In the genomic region with DNA sequence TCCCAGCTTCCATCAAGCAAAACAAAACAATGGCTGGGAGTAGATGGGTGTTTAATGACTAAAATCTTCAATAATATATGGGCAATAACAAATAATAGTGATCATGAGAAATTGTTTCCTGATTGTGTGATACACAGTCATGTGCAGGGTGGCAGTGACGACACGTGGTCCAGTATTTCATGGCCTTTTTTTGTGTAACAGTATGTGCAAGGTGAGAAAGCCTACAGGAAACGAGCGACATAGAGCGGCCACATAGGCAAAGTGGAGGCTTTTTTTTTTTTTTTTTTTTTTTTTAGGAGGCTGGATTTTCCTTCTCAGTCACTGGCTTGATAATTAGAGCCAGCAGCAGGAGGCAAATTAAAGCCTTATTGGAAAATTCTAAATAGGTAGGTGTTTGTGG, we compare ENCODE assay signal across 16 cellular contexts.
"Had no signal": no experiment of that assay in that cellular context is flagged by ENCODE, and none has a peak within 500 bp of the region (broad histone marks: within the 10 kb centered on the region; RNA-seq: fewer than 3 reads in every experiment).

No MANE protein-coding gene starts in this region.

- H3K27me3 ChIP-seq: hepatocyte had no signal

- DNase-seq: effector CD4-positive, alpha-beta T cell; foreskin melanocyte; head of caudate nucleus; kidney glomerular epithelial cell; mammary epithelial cell; mucosa of descending colon; psoas muscle; retina; stimulated activated CD4-positive, alpha-beta T cell treated with anti-CD3 and anti-CD28 coated beads, Interleukin-12 subunit alpha, Interleukin-12 subunit beta, amount 100 ng/mL, for 4 hours; stimulated activated naive CD4-positive, alpha-beta T cell treated with Interleukin-2 at 50 U/mL for 16 hours; trophoblast cell had no signal

- H3K9me3 Mint-ChIP-seq: nephron had no signal

- H3K4me3 ChIP-seq: coronary artery, hepatocyte, mucosa of descending colon, psoas muscle had no signal

- FAIRE-seq: islet of Langerhans had no signal

- H3K4me3 Mint-ChIP-seq: nephron had no signal

- H3K9me3 ChIP-seq: mucosa of descending colon, psoas muscle had no signal

- H3K4me2 ChIP-seq: hepatocyte had no signal

- H3K27ac ChIP-seq: coronary artery, hepatocyte, psoas muscle had no signal

- H3K79me2 ChIP-seq: hepatocyte had no signal

- H3K4me1 Mint-ChIP-seq: nephron had no signal

- H3K27ac Mint-ChIP-seq: nephron had no signal

- H2AFZ ChIP-seq: hepatocyte had no signal

- H3K4me1 ChIP-seq: psoas muscle had no signal

- ATAC-seq: mucosa of descending colon, psoas muscle, sciatic nerve had no signal
